ENCODE assay signal across 6 cellular contexts in the genomic region with DNA sequence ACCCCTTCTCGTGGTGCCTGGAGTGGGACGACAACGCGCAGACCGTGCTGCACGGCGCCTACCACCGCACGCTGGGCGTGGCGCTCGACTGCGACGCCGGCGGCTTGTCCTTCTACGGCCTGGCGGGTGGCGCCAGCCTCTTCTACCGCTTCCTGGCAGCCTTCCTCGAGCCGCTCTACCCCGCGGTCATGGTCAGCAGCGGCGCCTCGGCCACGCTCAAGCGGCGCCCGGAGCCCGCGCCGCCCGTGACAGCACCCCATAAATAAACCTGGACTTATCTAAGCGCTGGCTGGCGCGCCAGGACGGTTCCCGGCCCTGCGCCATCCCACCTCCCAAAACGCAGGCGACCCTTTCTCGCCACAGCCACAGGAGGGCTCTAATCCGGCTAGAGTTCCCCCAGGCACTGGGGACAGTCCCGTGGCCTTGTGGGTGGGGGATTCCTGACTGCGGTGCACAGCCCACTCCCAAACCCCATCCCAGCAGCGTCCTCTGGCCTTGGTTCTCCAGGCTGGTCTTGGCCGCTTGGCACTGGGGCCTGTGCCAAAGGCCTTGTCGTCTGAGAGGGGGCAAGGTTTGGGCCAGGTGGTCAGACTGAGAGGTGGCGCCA. TPM values are rescaled to one million over a fixed set of nuclear protein-coding genes. Genes with fewer than 3 reads are reported as not detected.
DNase-seq lines count a peak whose midpoint lies in the region; ATAC-seq lines count a peak whose summit lies in the region.

No MANE protein-coding gene starts in this region.

- H3K9me3 Mint-ChIP-seq in activated CD4-positive, alpha-beta T cell treated with anti-CD3 and anti-CD28 coated beads, Interleukin-2, amount 10 ng/mL, durations not matched to agents 24 days and 14 days = no peaks in the 10 kb centered on the region

- DNase-seq in activated CD4-positive, alpha-beta T cell treated with anti-CD3 and anti-CD28 coated beads, Interleukin-2, amount 10 ng/mL, durations not matched to agents 24 days and 14 days = peak; percentile 84
- DNase-seq in Right ventricle myocardium inferior (ENCODE audit: missing footprints) (peak; percentile 91), T1000 (lab: John Stamatoyannopoulos, UW) (no peak)
- peak in 2 of 3 donors; percentile 27 to 39 for DNase-seq in stimulated activated CD4-positive, alpha-beta T cell treated with anti-CD3 and anti-CD28 coated beads, TNF-alpha, amount 100 ng/mL, for 1 hour (ENCODE audit: low read depth in 3 of 3, low spot score in 1 of 3)

- intact Hi-C loops in activated CD4-positive, alpha-beta T cell treated with anti-CD3 and anti-CD28 coated beads, Interleukin-2, amount 10 ng/mL, durations not matched to agents 24 days and 14 days (cut with micrococcal nuclease) = no loop called here
- intact Hi-C loops in Right ventricle myocardium inferior (cut with DNase I) = no loop called here

- H3K4me1 Mint-ChIP-seq in activated CD4-positive, alpha-beta T cell treated with anti-CD3 and anti-CD28 coated beads, Interleukin-2, amount 10 ng/mL, durations not matched to agents 24 days and 14 days = peaks cover 15% of the 10 kb centered on the region

- peak overlapping the region; percentile 65 for H3K27ac Mint-ChIP-seq in activated CD4-positive, alpha-beta T cell treated with anti-CD3 and anti-CD28 coated beads, Interleukin-2, amount 10 ng/mL, durations not matched to agents 24 days and 14 days

- peak overlapping the region; percentile 74 for H3K4me3 Mint-ChIP-seq in activated CD4-positive, alpha-beta T cell treated with anti-CD3 and anti-CD28 coated beads, Interleukin-2, amount 10 ng/mL, durations not matched to agents 24 days and 14 days

- no peaks in the 10 kb centered on the region for H3K27me3 Mint-ChIP-seq in activated CD4-positive, alpha-beta T cell treated with anti-CD3 and anti-CD28 coated beads, Interleukin-2, amount 10 ng/mL, durations not matched to agents 24 days and 14 days

- ATAC-seq in GM21423 (IDR thresholded peaks at IDR 0.05; ENCODE audit: unreplicated experiment) (peak; percentile 42), Right ventricle myocardium inferior (peak; percentile 91), GM18873 (IDR thresholded peaks at IDR 0.05; ENCODE audit: low FRiP score, unreplicated experiment) (no peak)

- H3K36me3 Mint-ChIP-seq in activated CD4-positive, alpha-beta T cell treated with anti-CD3 and anti-CD28 coated beads, Interleukin-2, amount 10 ng/mL, durations not matched to agents 24 days and 14 days (ENCODE audit: low read depth) = no peaks in the 10 kb centered on the region

RNA-seq across cellular contexts. Expression of gene SLC16A5, which starts 10.2 kb away (rescaled TPM):
- 6.8 and 7.2 TPM in 2 replicates for total RNA-seq in activated CD4-positive, alpha-beta T cell treated with anti-CD3 and anti-CD28 coated beads, Interleukin-2, amount 10 ng/mL, durations not matched to agents 24 days and 14 days
- total RNA-seq in Right ventricle myocardium inferior = 7.1 TPM

RNA-seq across cellular contexts. Expression of gene KCTD2, which starts 30.6 kb away (rescaled TPM):
- total RNA-seq in activated CD4-positive, alpha-beta T cell treated with anti-CD3 and anti-CD28 coated beads, Interleukin-2, amount 10 ng/mL, durations not matched to agents 24 days and 14 days = 18.7 and 19.0 TPM in 2 replicates
- 26.7 TPM for total RNA-seq in Right ventricle myocardium inferior

RNA-seq across cellular contexts. Expression of gene ATP5PD, which starts 30.8 kb away (rescaled TPM):
- 158 and 161 TPM in 2 replicates for total RNA-seq in activated CD4-positive, alpha-beta T cell treated with anti-CD3 and anti-CD28 coated beads, Interleukin-2, amount 10 ng/mL, durations not matched to agents 24 days and 14 days
- total RNA-seq in Right ventricle myocardium inferior = 863 TPM

RNA-seq across cellular contexts. Expression of gene ARMC7, which starts 32.2 kb away (rescaled TPM):
- 11.2 and 12.0 TPM in 2 replicates for total RNA-seq in activated CD4-positive, alpha-beta T cell treated with anti-CD3 and anti-CD28 coated beads, Interleukin-2, amount 10 ng/mL, durations not matched to agents 24 days and 14 days
- total RNA-seq in Right ventricle myocardium inferior = 6.4 TPM

RNA-seq across cellular contexts. Expression of gene NT5C, which starts 53.9 kb away (rescaled TPM):
- 76.5 and 84.7 TPM in 2 replicates for total RNA-seq in activated CD4-positive, alpha-beta T cell treated with anti-CD3 and anti-CD28 coated beads, Interleukin-2, amount 10 ng/mL, durations not matched to agents 24 days and 14 days
- 24.6 TPM for total RNA-seq in Right ventricle myocardium inferior
